ENCODE assay signal across 12 cellular contexts in the genomic region with DNA sequence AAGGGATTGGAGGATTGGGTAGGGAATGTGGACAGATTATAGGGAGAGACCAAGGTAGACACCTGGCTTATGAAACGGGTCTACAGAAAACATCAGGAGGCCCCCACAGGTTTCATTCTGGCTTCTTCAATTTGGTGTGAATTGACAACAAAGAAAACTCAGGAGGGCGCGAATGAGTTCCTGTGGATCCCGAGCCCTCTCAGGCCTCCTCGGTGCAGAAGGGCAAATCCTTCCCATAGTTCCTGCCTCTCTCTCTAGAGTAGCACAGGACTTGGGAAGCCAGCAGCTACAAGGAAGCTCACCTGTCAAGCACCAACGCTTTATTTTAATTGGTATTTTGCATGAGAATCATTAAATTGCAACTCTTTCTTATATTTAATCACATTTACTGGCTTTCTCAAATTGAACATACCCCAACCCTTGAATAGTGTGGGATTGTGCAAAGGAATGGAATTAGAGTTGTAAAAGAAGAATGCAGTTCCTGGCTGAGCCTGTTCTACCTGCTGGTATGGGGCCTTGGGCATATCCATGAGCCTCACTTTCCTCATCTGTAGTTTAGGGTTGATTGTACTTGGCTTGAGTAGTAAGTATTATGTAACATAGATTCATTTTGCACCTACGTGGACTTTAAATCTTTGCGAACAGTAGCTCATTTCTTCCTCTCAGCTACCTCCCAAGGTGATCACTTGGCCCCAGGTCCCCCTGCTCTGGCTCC.
"Had no signal": no experiment of that assay in that cellular context is flagged by ENCODE, and none has a peak within 500 bp of the region (broad histone marks: within the 10 kb centered on the region; RNA-seq: fewer than 3 reads in every experiment).

No MANE protein-coding gene starts in this region.

- ATAC-seq: activated naive CD8-positive, alpha-beta T cell treated with anti-CD3 and anti-CD28 coated beads, Interleukin-2, amount 50 U/mL, for 24 hours; naive thymus-derived CD8-positive, alpha-beta T cell; right cardiac atrium; stimulated activated naive CD8-positive, alpha-beta T cell treated with anti-CD3 and anti-CD28 coated beads, Interleukin-15, amount 100 ng/mL, for 72 hours had no signal

- H3K4me1 ChIP-seq: breast epithelium had no signal

- H3K36me3 Mint-ChIP-seq: naive thymus-derived CD8-positive, alpha-beta T cell had no signal

- H3K4me3 Mint-ChIP-seq: activated naive CD4-positive, alpha-beta T cell treated with anti-CD3 and anti-CD28 coated beads for 36 hours; activated naive CD8-positive, alpha-beta T cell treated with anti-CD3 and anti-CD28 coated beads, Interleukin-2, amount 50 U/mL, for 24 hours; naive thymus-derived CD8-positive, alpha-beta T cell; stimulated activated naive CD8-positive, alpha-beta T cell treated with anti-CD3 and anti-CD28 coated beads, Interleukin-15, amount 100 ng/mL, for 72 hours had no signal

- H3K27ac ChIP-seq: breast epithelium, neutrophil had no signal

- H3K27me3 ChIP-seq: breast epithelium, neutrophil had no signal

- H3K9me3 Mint-ChIP-seq: activated naive CD4-positive, alpha-beta T cell treated with anti-CD3 and anti-CD28 coated beads for 36 hours; activated naive CD8-positive, alpha-beta T cell treated with anti-CD3 and anti-CD28 coated beads, Interleukin-2, amount 50 U/mL, for 24 hours; activated T-helper 2 cell treated with anti-CD3 and anti-CD28 coated beads, Interferon-gamma antibody, Interleukin-2, Interleukin-4, amounts not matched to agents 10 μg/mL and 5 μg/mL and 100 μg/mL, durations not matched to agents 14 hours and 24 hours and 36 hours; naive thymus-derived CD8-positive, alpha-beta T cell; stimulated activated naive CD8-positive, alpha-beta T cell treated with anti-CD3 and anti-CD28 coated beads, Interleukin-15, amount 100 ng/mL, for 72 hours had no signal

- H3K27me3 Mint-ChIP-seq: activated naive CD8-positive, alpha-beta T cell treated with anti-CD3 and anti-CD28 coated beads, Interleukin-2, amount 50 U/mL, for 24 hours had no signal

- H3K36me3 ChIP-seq: breast epithelium, neutrophil had no signal

- DNase-seq: activated CD4-positive, CD25-positive, alpha-beta regulatory T cell treated with anti-CD3 and anti-CD28 coated beads, Interleukin-2, amount 50 U/mL, for 72 hours; activated naive CD4-positive, alpha-beta T cell treated with anti-CD3 and anti-CD28 coated beads for 36 hours; activated naive CD8-positive, alpha-beta T cell treated with anti-CD3 and anti-CD28 coated beads, Interleukin-2, amount 50 U/mL, for 24 hours; activated T-cell treated with anti-CD3 and anti-CD28 coated beads for 4 hours; aorta; naive thymus-derived CD8-positive, alpha-beta T cell; right cardiac atrium; stimulated activated naive CD8-positive, alpha-beta T cell treated with anti-CD3 and anti-CD28 coated beads, Interleukin-15, amount 100 ng/mL, for 72 hours; T1000 had no signal

- H3K27ac Mint-ChIP-seq: activated naive CD4-positive, alpha-beta T cell treated with anti-CD3 and anti-CD28 coated beads for 36 hours; activated naive CD8-positive, alpha-beta T cell treated with anti-CD3 and anti-CD28 coated beads, Interleukin-2, amount 50 U/mL, for 24 hours; activated T-helper 2 cell treated with anti-CD3 and anti-CD28 coated beads, Interferon-gamma antibody, Interleukin-2, Interleukin-4, amounts not matched to agents 10 μg/mL and 5 μg/mL and 100 μg/mL, durations not matched to agents 14 hours and 24 hours and 36 hours; naive thymus-derived CD8-positive, alpha-beta T cell; stimulated activated naive CD8-positive, alpha-beta T cell treated with anti-CD3 and anti-CD28 coated beads, Interleukin-15, amount 100 ng/mL, for 72 hours had no signal

- H3K4me3 ChIP-seq: breast epithelium had no signal

- H3K9me3 ChIP-seq: breast epithelium, neutrophil had no signal
